Comparison of ENCODE assay signal across 8 cellular contexts in the genomic region with DNA sequence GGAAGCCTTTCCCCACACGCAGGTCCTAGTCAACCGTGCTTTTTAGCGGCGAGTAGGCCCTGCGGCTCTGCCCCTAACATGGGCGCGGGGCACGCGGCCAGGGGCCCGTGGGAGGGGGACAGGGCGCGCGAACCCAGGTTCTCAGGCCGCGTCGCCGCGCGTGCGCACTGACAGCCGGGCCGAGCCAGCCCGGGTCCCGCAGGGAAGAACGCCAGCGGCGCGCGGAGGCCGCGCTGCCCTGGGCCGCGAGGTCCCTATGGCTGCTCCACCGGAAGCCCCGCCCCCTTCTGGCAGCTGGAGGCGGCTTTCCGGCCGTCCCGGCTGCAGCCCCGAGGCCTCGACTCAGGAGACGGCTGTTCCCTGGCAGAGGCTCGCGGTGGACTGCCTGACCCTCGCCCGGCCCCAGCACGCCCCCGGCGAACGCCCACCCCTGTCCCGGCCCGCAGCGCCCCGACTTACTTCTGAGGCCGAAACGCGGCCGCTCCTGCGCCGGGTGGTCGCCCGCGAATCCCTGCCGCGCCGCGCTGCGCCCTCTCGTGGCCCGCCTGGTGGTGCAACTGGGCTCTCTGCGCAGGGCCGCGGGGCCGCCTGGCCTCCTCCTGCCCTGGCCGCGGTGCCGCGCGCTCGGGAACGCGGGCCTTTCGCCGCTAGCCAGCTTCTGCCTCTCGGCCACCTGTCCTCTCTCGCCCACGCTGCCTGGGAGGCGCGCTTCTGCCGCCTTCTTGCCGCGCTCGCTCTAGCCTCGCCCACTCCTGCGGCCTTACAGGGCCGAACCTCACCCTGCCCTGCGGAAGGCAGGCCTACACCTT.
DNase-seq lines count a peak whose midpoint lies in the region; ATAC-seq lines count a peak whose summit lies in the region.

No MANE protein-coding gene starts in this region.

- peak overlapping the region; percentile 72 for H3K27ac ChIP-seq in caudate nucleus (ENCODE audit: low read depth, low read length)

- ATAC-seq in GM19023 (IDR thresholded peaks at IDR 0.05; ENCODE audit: unreplicated experiment) (peak; percentile 94), HG03196 (IDR thresholded peaks at IDR 0.05; ENCODE audit: unreplicated experiment) (peak; percentile 92)

- peak; percentile 85 to 88 for DNase-seq in AML-193 (lab: John Stamatoyannopoulos, UW)
- DNase-seq in NCI-H2227 treated with DMSO at 0.1 percent for 48 hours (lab: John Stamatoyannopoulos, UW), result peak; percentile 95
- peak; percentile 67 to 79 (median 70) for DNase-seq in activated CD4-positive, CD25-positive, alpha-beta regulatory T cell (lab: John Stamatoyannopoulos, UW)
- peak in 60 of 61 donors; percentile 28 to 98 (median 87) for DNase-seq in caudate nucleus (lab: John Stamatoyannopoulos, UW)
- DNase-seq in islet precursor cell, result peak; percentile 95
- DNase-seq in stimulated activated CD4-positive, alpha-beta T cell treated with anti-CD3 and anti-CD28 coated beads, Interleukin-12 subunit alpha, Interleukin-12 subunit beta, amount 100 ng/mL, for 4 hours, result peak; percentile 89

Comparison
In these comparisons a context has a peak if more than half of its experiments do, and no peak if none do; other contexts are left out.
1. Peak in every context shown above with its lines: DNase-seq, ATAC-seq and H3K27ac ChIP-seq.